9 cellular contexts compared by ENCODE assay signal in genomic region chr14:93906341-93907329, GRCh38. TPM values are rescaled to one million over a fixed set of nuclear protein-coding genes. Genes with fewer than 3 reads are reported as not detected.
DNase-seq lines count a peak whose midpoint lies in the region; ATAC-seq and TF ChIP-seq lines count a peak whose summit lies in the region.
"Had no signal": no experiment of that assay in that cellular context is flagged by ENCODE, and none has a peak within 500 bp of the region (broad histone marks: within the 10 kb centered on the region; RNA-seq: fewer than 3 reads in every experiment).

No MANE protein-coding gene starts in this region.

- TF ChIP-seq CTCF in MCF 10A (IDR thresholded peaks at IDR 0.05; ENCODE audit: unreplicated experiment) = peak; percentile 79

- H3K4me1 Mint-ChIP-seq in T-helper 17 cell = peaks cover 6% of the 10 kb centered on the region
- no peaks in the 10 kb centered on the region for H3K4me1 Mint-ChIP-seq in MCF 10A (ENCODE audit: insufficient read depth, unreplicated experiment)

- H3K27ac Mint-ChIP-seq in T-helper 17 cell (no peak overlapping the region), MCF 10A (ENCODE audit: low read depth, unreplicated experiment) (no peak overlapping the region)

- POLR2A ChIA-PET in MCF 10A (lab: Yijun Ruan, JAX) = interaction anchor here (1.5 kb wide), 1 partner anchor 30 kb away, joined by 5 read pairs; no protein-coding TSS in a partner anchor

- CTCF ChIA-PET in MCF 10A (lab: Yijun Ruan, JAX) = interaction anchor here (0.6 to 13.2 kb wide), 8 partner anchors 11 to 261 kb away, joined by 3 to 135 read pairs (median 3); no protein-coding TSS in a partner anchor

- H3K9me3 Mint-ChIP-seq in MCF 10A (ENCODE audit: unreplicated experiment) = no peaks in the 10 kb centered on the region

- H3K36me3 Mint-ChIP-seq in T-helper 17 cell (ENCODE audit: low read depth) = peaks cover 5% of the 10 kb centered on the region
- no peaks in the 10 kb centered on the region for H3K36me3 Mint-ChIP-seq in MCF 10A (ENCODE audit: insufficient read depth, unreplicated experiment)

- peaks cover 61% of the 10 kb centered on the region for H3K27me3 Mint-ChIP-seq in T-helper 17 cell
- peaks cover 54% of the 10 kb centered on the region for H3K27me3 Mint-ChIP-seq in MCF 10A (ENCODE audit: insufficient read depth, unreplicated experiment)

- DNase-seq in COR-L47 (lab: John Stamatoyannopoulos, UW) (peak; percentile 84), NCI-H1105 treated with DMSO at 0.1 percent for 48 hours (lab: John Stamatoyannopoulos, UW) (peak; percentile 60), T-helper 17 cell (peak; percentile 16 to 43 (median 25)), MCF 10A (ENCODE audit: unreplicated experiment) (peak; percentile 83), kidney glomerular epithelial cell (lab: John Stamatoyannopoulos, UW) (peak; percentile 15)
- DNase-seq in stimulated activated CD8-positive, alpha-beta memory T cell treated with anti-CD3 and anti-CD28 coated beads, Interleukin-12 subunit alpha, Interleukin-12 subunit beta, amount 100 ng/mL, for 1 hour (ENCODE audit: low read depth) = peak; percentile 30

- intact Hi-C loops in MCF 10A (cut with micrococcal nuclease) = loop anchor here (1.0 kb wide), 1 partner anchor 251 kb away; no protein-coding TSS in a partner anchor

- no TSS peak for BruUV-seq in MCF 10A (replicated peaks; lab: Mats Ljungman, UMichigan)

- H3K4me3 Mint-ChIP-seq in T-helper 17 cell = no peak overlapping the region
- no peak overlapping the region for H3K4me3 Mint-ChIP-seq in MCF 10A (ENCODE audit: unreplicated experiment)

- peak; percentile 72 for ATAC-seq in GM21576 (IDR thresholded peaks at IDR 0.05; ENCODE audit: unreplicated experiment)
- ATAC-seq in T-helper 17 cell = peak; percentile 68
- ATAC-seq in HG03571 (IDR thresholded peaks at IDR 0.05; ENCODE audit: unreplicated experiment) = no peak

- H3K9me3 ChIP-seq in T-helper 17 cell (ENCODE audit: control insufficient read depth, low read length, poor library complexity, severe bottlenecking) = no peaks in the 10 kb centered on the region
- H3K9me3 ChIP-seq: SJSA1 had no signal

RNA-seq across cellular contexts. Expression of gene FAM181A, which starts 20.5 kb away (rescaled TPM):
- not detected for total RNA-seq in T-helper 17 cell
- total RNA-seq in MCF 10A (2022) = not detected in 2 replicates
- total RNA-seq: SJSA1 had no signal

Comparison
In these comparisons a context has a peak if more than half of its experiments do, and no peak if none do; other contexts are left out.
1. DNase-seq: peak in every context shown above with its lines; median percentile 84 in COR-L47; 83 in MCF 10A; 60 in NCI-H1105 treated with DMSO at 0.1 percent for 48 hours; 30 in stimulated activated CD8-positive, alpha-beta memory T cell treated with anti-CD3 and anti-CD28 coated beads, Interleukin-12 subunit alpha, Interleukin-12 subunit beta, amount 100 ng/mL, for 1 hour; 25 in T-helper 17 cell; 15 in kidney glomerular epithelial cell.